8 cellular contexts compared by ENCODE assay signal in the genomic region with DNA sequence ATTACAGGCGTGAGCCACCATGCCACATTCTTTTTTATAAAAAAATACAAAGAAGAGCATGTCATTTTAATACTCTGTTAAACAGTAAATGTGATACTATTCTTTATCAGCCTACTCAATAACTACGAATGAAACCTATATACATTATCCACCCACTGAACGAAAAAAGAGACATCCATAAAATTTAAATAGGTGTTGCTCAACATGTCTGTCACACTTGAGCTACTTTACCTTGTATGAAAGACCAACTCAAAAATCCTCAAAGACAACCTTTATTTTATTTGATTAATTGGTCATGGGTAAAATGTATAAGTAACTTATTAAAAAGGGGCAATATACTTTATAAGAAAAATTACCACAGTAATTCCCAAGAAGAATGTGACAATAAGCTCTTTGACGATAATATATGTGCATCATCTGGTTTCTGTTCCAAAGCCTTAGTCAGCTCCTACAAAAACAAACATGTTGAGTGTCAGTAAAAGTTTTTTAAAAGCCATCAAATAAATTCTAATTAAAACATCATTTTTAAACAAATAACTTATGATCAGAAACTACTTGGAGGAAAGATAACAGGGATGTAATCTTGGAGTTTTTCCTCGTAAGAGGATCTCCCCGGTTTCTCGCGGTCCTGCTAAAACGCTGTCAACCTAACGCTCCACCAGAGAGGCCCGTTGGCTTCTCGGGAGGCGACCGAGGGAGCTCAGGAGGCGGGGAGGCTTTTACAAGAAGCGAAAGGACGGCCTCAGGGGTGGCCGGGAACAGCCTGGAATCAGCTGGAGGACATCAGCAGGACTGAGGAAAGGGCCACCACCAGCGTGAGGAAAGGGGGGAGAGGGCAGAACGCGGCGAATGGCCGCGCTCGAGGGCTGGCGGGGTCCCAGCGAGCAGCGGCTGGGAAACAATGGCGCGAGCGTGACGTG. TPM values are rescaled to one million over a fixed set of nuclear protein-coding genes. Genes with fewer than 3 reads are reported as not detected.
DNase-seq lines count a peak whose midpoint lies in the region; ATAC-seq lines count a peak whose summit lies in the region.

No MANE protein-coding gene starts in this region.

- no peaks in the 10 kb centered on the region for H3K36me3 ChIP-seq in esophagus (ENCODE audit: control insufficient read depth in 2 of 2, insufficient read depth in 2 of 2, low read length in 1 of 2)

- H3K9me3 ChIP-seq in esophagus (ENCODE audit: control insufficient read depth in 2 of 2, insufficient read depth in 1 of 2, low read depth in 1 of 2, low read length in 1 of 2), result no peaks in the 10 kb centered on the region

- peak overlapping the region; percentile 92 for H3K4me3 Mint-ChIP-seq in stimulated activated naive CD8-positive, alpha-beta T cell treated with anti-CD3 and anti-CD28 coated beads, Interleukin-15, Interleukin-2, amounts not matched to agents 100 ng/mL and 50 ng/mL, for 24 hours

- H3K4me1 ChIP-seq in esophagus (ENCODE audit: control insufficient read depth in 2 of 2, insufficient read depth in 2 of 2, low read length in 1 of 2), result no peaks in the 10 kb centered on the region

- H3K4me3 ChIP-seq in esophagus (ENCODE audit: low read depth in 1 of 2, low read length in 2 of 2), result peak overlapping the region; percentile 62 to 86

- 6 to 7% methylated on average over 32 of the region's 32 CpGs for WGBS in esophagus, 2 donors

- H3K4me1 Mint-ChIP-seq in stimulated activated naive CD8-positive, alpha-beta T cell treated with anti-CD3 and anti-CD28 coated beads, Interleukin-15, Interleukin-2, amounts not matched to agents 100 ng/mL and 50 ng/mL, for 24 hours (ENCODE audit: low read depth), result peaks cover 27% of the 10 kb centered on the region

- no peaks in the 10 kb centered on the region for H3K27me3 ChIP-seq in esophagus (ENCODE audit: control insufficient read depth in 1 of 2, insufficient read depth in 2 of 2, low read length in 2 of 2)

- no peaks in the 10 kb centered on the region for H3K9me3 Mint-ChIP-seq in stimulated activated naive CD8-positive, alpha-beta T cell treated with anti-CD3 and anti-CD28 coated beads, Interleukin-15, Interleukin-2, amounts not matched to agents 100 ng/mL and 50 ng/mL, for 24 hours

- DNase-seq in D341Med (ENCODE audit: low spot score) (peak; percentile 24), NCI-H82 treated with DMSO at 0.1 percent for 48 hours (lab: John Stamatoyannopoulos, UW; ENCODE audit: unreplicated experiment) (peak; percentile 19), midbrain (lab: John Stamatoyannopoulos, UW) (peak; percentile 78)
- peak; percentile 66 to 70 for DNase-seq in activated T-cell treated with anti-CD3 and anti-CD28 coated beads, Interleukin-2, amount 50 U/mL, for 48 hours

- H3K27ac ChIP-seq in esophagus (ENCODE audit: low read depth in 2 of 2, low read length in 1 of 2), result peak overlapping the region; percentile 31 to 87

- no peaks in the 10 kb centered on the region for H3K27me3 Mint-ChIP-seq in stimulated activated naive CD8-positive, alpha-beta T cell treated with anti-CD3 and anti-CD28 coated beads, Interleukin-15, Interleukin-2, amounts not matched to agents 100 ng/mL and 50 ng/mL, for 24 hours

- H3K27ac Mint-ChIP-seq in stimulated activated naive CD8-positive, alpha-beta T cell treated with anti-CD3 and anti-CD28 coated beads, Interleukin-15, Interleukin-2, amounts not matched to agents 100 ng/mL and 50 ng/mL, for 24 hours, result peak overlapping the region; percentile 91

- peak; percentile 64 for ATAC-seq in HG02759 (IDR thresholded peaks at IDR 0.05; ENCODE audit: unreplicated experiment)
- no peak for ATAC-seq in HG03039 (IDR thresholded peaks at IDR 0.05; ENCODE audit: unreplicated experiment)

- no peaks in the 10 kb centered on the region for H3K36me3 Mint-ChIP-seq in stimulated activated naive CD8-positive, alpha-beta T cell treated with anti-CD3 and anti-CD28 coated beads, Interleukin-15, Interleukin-2, amounts not matched to agents 100 ng/mL and 50 ng/mL, for 24 hours (ENCODE audit: low read depth)

RNA-seq across cellular contexts. Expression of a gene that starts 13.5 kb away (rescaled TPM):
- 1 to 10 TPM; 1.6 to 7.2 TPM for polyA plus RNA-seq in esophagus

RNA-seq across cellular contexts. Expression of a gene that starts 36.8 kb away (rescaled TPM):
- polyA plus RNA-seq in esophagus, result 10 to 100 TPM; 25.2 to 29.2 TPM

Comparison
In these comparisons a context has a peak if more than half of its experiments do, and no peak if none do; other contexts are left out.
1. DNase-seq: peak in every context shown above with its lines; median percentile 78 in midbrain; 68 in activated T-cell treated with anti-CD3 and anti-CD28 coated beads, Interleukin-2, amount 50 U/mL, for 48 hours; 24 in D341Med; 19 in NCI-H82 treated with DMSO at 0.1 percent for 48 hours.